Comparison of ENCODE assay signal across 11 cellular contexts in genomic region chr20:9903048-9903651, GRCh38.
A peak's percentile ranks its signal among the peaks of the same experiment; 100 is the strongest.
DNase-seq lines count a peak whose midpoint lies in the region; ATAC-seq, FAIRE-seq and TF ChIP-seq lines count a peak whose summit lies in the region.
"Had no signal": no experiment of that assay in that cellular context is flagged by ENCODE, and none has a peak within 500 bp of the region (broad histone marks: within the 10 kb centered on the region; RNA-seq: fewer than 3 reads in every experiment).

No MANE protein-coding gene starts in this region.

- DNase-seq in Caco-2 (peak in 1 of 2 experiments; percentile 18), WERI-Rb-1 (peak; percentile 26), kidney tubule cell (ENCODE audit: low spot score) (peak; percentile 10), NCI-H1436 treated with DMSO at 0.1 percent for 48 hours (lab: John Stamatoyannopoulos, UW) (no peak), amniotic stem cell (lab: John Stamatoyannopoulos, UW) (no peak), urothelium cell line (ENCODE audit: low spot score) (no peak)
- no peak for DNase-seq in T-helper 2 cell treated with Interferon-gamma antibody and Interleukin-4, amounts not matched to agents 5 μg/mL and 100 μg/mL, for 36 hours (ENCODE audit: low spot score)

- CTCF ChIA-PET in Caco-2 (lab: Charles Lee) = interaction anchor here (0.5 to 0.8 kb wide), 7 partner anchors 8 to 394 kb away, joined by 3 to 5 read pairs (median 3); no protein-coding TSS in a partner anchor

- peaks cover 5% of the 10 kb centered on the region for H3K27me3 Mint-ChIP-seq in Caco-2 (ENCODE audit: insufficient read depth, unreplicated experiment)
- no peaks in the 10 kb centered on the region for H3K27me3 Mint-ChIP-seq in T-helper 2 cell treated with Interferon-gamma antibody and Interleukin-4, amounts not matched to agents 5 μg/mL and 100 μg/mL, for 36 hours (ENCODE audit: low read depth)

- H3K36me3 ChIP-seq in Caco-2 (ENCODE audit: control insufficient read depth, insufficient read depth, low read length) = no peaks in the 10 kb centered on the region
- no peaks in the 10 kb centered on the region for H3K36me3 ChIP-seq in WERI-Rb-1
- H3K36me3 ChIP-seq: SJCRH30 had no signal

- peak; percentile 65 for ATAC-seq in HG03103 (IDR thresholded peaks at IDR 0.05; ENCODE audit: low read depth, unreplicated experiment)

- no peak overlapping the region for H3K4me3 Mint-ChIP-seq in Caco-2 (ENCODE audit: unreplicated experiment)
- H3K4me3 Mint-ChIP-seq in T-helper 2 cell treated with Interferon-gamma antibody and Interleukin-4, amounts not matched to agents 5 μg/mL and 100 μg/mL, for 36 hours = no peak overlapping the region
- H3K4me3 Mint-ChIP-seq: activated naive CD8-positive, alpha-beta T cell had no signal

- FAIRE-seq in urothelium cell line (lab: Jason Lieb, UNC) = no peak
- FAIRE-seq: islet of Langerhans had no signal

- no peaks in the 10 kb centered on the region for H3K9me3 Mint-ChIP-seq in Caco-2 (ENCODE audit: unreplicated experiment)
- no peaks in the 10 kb centered on the region for H3K9me3 Mint-ChIP-seq in T-helper 2 cell treated with Interferon-gamma antibody and Interleukin-4, amounts not matched to agents 5 μg/mL and 100 μg/mL, for 36 hours

- intact Hi-C loops in Caco-2 (cut with micrococcal nuclease; ENCODE audit: unreplicated experiment) = no loop called here

- H3K4me3 ChIP-seq in Caco-2 (ENCODE audit: low read depth, low read length) (no peak overlapping the region), WERI-Rb-1 (ENCODE audit: low read depth, low read length) (no peak overlapping the region)
- H3K4me3 ChIP-seq: SJCRH30 had no signal

- H3K27me3 ChIP-seq in Caco-2 (replicated peaks; ENCODE audit: control insufficient read depth, insufficient read depth, low read length) = no peaks in the 10 kb centered on the region; the same call in 1 of the 2 replicates
- no peaks in the 10 kb centered on the region for H3K27me3 ChIP-seq in WERI-Rb-1 (ENCODE audit: insufficient read depth, low read depth, severe bottlenecking)
- H3K27me3 ChIP-seq: SJCRH30 had no signal

- H3K4me1 Mint-ChIP-seq in Caco-2 (ENCODE audit: low read depth, unreplicated experiment) = no peaks in the 10 kb centered on the region
- no peaks in the 10 kb centered on the region for H3K4me1 Mint-ChIP-seq in T-helper 2 cell treated with Interferon-gamma antibody and Interleukin-4, amounts not matched to agents 5 μg/mL and 100 μg/mL, for 36 hours (ENCODE audit: low read depth)

- POLR2A ChIA-PET in Caco-2 (lab: Charles Lee) = no interaction called here

- H3K4me1 ChIP-seq in Caco-2 = no peaks in the 10 kb centered on the region
- H3K4me1 ChIP-seq: SJCRH30 had no signal

- no TSS peak for BruUV-seq in Caco-2 (replicated peaks; lab: Mats Ljungman, UMichigan)

- H3K27ac ChIP-seq in WERI-Rb-1 = no peak overlapping the region
- H3K27ac ChIP-seq: SJCRH30 had no signal

- no peaks in the 10 kb centered on the region for H3K36me3 Mint-ChIP-seq in Caco-2 (ENCODE audit: insufficient read depth, unreplicated experiment)
- H3K36me3 Mint-ChIP-seq in T-helper 2 cell treated with Interferon-gamma antibody and Interleukin-4, amounts not matched to agents 5 μg/mL and 100 μg/mL, for 36 hours (ENCODE audit: low read depth) = no peaks in the 10 kb centered on the region
- H3K36me3 Mint-ChIP-seq: activated naive CD8-positive, alpha-beta T cell had no signal

- H3K9me3 ChIP-seq in Caco-2 = no peaks in the 10 kb centered on the region
- H3K9me3 ChIP-seq in WERI-Rb-1 (ENCODE audit: severe bottlenecking) = no peaks in the 10 kb centered on the region
- H3K9me3 ChIP-seq: SJCRH30 had no signal

- no peak overlapping the region for H3K27ac Mint-ChIP-seq in Caco-2 (ENCODE audit: unreplicated experiment)
- no peak overlapping the region for H3K27ac Mint-ChIP-seq in T-helper 2 cell treated with Interferon-gamma antibody and Interleukin-4, amounts not matched to agents 5 μg/mL and 100 μg/mL, for 36 hours
- H3K27ac Mint-ChIP-seq: activated naive CD8-positive, alpha-beta T cell had no signal

- TF ChIP-seq CTCF in Caco-2 (IDR thresholded peaks at IDR 0.05; ENCODE audit: insufficient read depth in 1 of 2, low read depth in 1 of 2, low read length in 1 of 2, severe bottlenecking in 1 of 2, unreplicated experiment in 1 of 2) (peak; percentile 51 to 57), WERI-Rb-1 (IDR thresholded peaks at IDR 0.05; ENCODE audit: low read depth, low read length) (peak; percentile 61)

Comparison
In these comparisons a context has a peak if more than half of its experiments do, and no peak if none do; other contexts are left out.
1. DNase-seq: peak in WERI-Rb-1 (single experiment) and kidney tubule cell (single experiment); none in NCI-H1436 treated with DMSO at 0.1 percent for 48 hours (single experiment), amniotic stem cell (single experiment), urothelium cell line (single experiment) and T-helper 2 cell treated with Interferon-gamma antibody and Interleukin-4, amounts not matched to agents 5 μg/mL and 100 μg/mL, for 36 hours (single experiment).